Comparison of ENCODE assay signal across 18 cellular contexts in genomic region chr6:127115032-127115661, GRCh38. TPM values are rescaled to one million over a fixed set of nuclear protein-coding genes. Genes with fewer than 3 reads are reported as not detected.
"Had no signal": no experiment of that assay in that cellular context is flagged by ENCODE, and none has a peak within 500 bp of the region (broad histone marks: within the 10 kb centered on the region; RNA-seq: fewer than 3 reads in every experiment).

No MANE protein-coding gene starts in this region.

- H3K9me3 ChIP-seq: tibial nerve, vagina had no signal

- H3K27ac ChIP-seq: foreskin keratinocyte, tibial nerve, vagina had no signal

- H3K4me3 ChIP-seq: tibial nerve, vagina had no signal

- H3K4me1 ChIP-seq: foreskin keratinocyte had no signal

- H3K27me3 ChIP-seq: vagina had no signal

- H3K27ac Mint-ChIP-seq: natural killer cell treated with Interleukin-12 subunit alpha and Interleukin-12 subunit beta and Interleukin-15 and Interleukin-18, amount 100 ng/mL, for 72 hours had no signal

- H3K9me3 Mint-ChIP-seq: natural killer cell treated with Interleukin-12 subunit alpha and Interleukin-12 subunit beta and Interleukin-15 and Interleukin-18, amount 100 ng/mL, for 72 hours had no signal

- ATAC-seq: esophagus mucosa; foreskin keratinocyte; natural killer cell treated with Interleukin-12 subunit alpha and Interleukin-12 subunit beta and Interleukin-15 and Interleukin-18, amount 100 ng/mL, for 72 hours had no signal

- H3K36me3 Mint-ChIP-seq: natural killer cell treated with Interleukin-12 subunit alpha and Interleukin-12 subunit beta and Interleukin-15 and Interleukin-18, amount 100 ng/mL, for 72 hours had no signal

- DNase-seq: activated CD4-positive, alpha-beta T cell treated with anti-CD3 and anti-CD28 coated beads, Interleukin-2, amount 50 U/mL, for 1 hour; activated CD4-positive, CD25-positive, alpha-beta regulatory T cell; activated effector memory CD4-positive, alpha-beta T cell treated with Interleukin-2 at 50 U/mL for 16 hours; activated naive CD4-positive, alpha-beta T cell treated with anti-CD3 and anti-CD28 coated beads, Interleukin-2, amount 50 U/mL, for 16 hours; activated T-cell treated with anti-CD3 and anti-CD28 coated beads for 4 hours; foreskin keratinocyte; kidney glomerular epithelial cell; mesenchymal stem cell; stimulated activated CD4-positive, alpha-beta T cell treated with anti-CD3 and anti-CD28 coated beads, Interleukin-15, amount 100 ng/mL, for 24 hours; stimulated activated CD4-positive, alpha-beta T cell treated with anti-CD3 and anti-CD28 coated beads, Interleukin-4, amount 100 ng/mL, for 1 hour; stimulated activated naive CD4-positive, alpha-beta T cell; substantia nigra; T-helper 2 cell had no signal

- H3K4me3 Mint-ChIP-seq: natural killer cell treated with Interleukin-12 subunit alpha and Interleukin-12 subunit beta and Interleukin-15 and Interleukin-18, amount 100 ng/mL, for 72 hours had no signal

- H3K36me3 ChIP-seq: tibial nerve, vagina had no signal

RNA-seq across cellular contexts. Expression of gene RSPO3, which starts 3.3 kb away (rescaled TPM):
- total RNA-seq: activated CD8-positive, alpha-beta memory T cell treated with anti-CD3 and anti-CD28 coated beads for 36 hours; foreskin keratinocyte; natural killer cell treated with Interleukin-12 subunit alpha and Interleukin-12 subunit beta and Interleukin-15 and Interleukin-18, amount 100 ng/mL, for 72 hours had no signal
